Comparison of ENCODE assay signal across 8 cellular contexts in genomic region chr17:49496183-49496865, GRCh38. TPM values are rescaled to one million over a fixed set of nuclear protein-coding genes. Genes with fewer than 3 reads are reported as not detected.
A peak's percentile ranks its signal among the peaks of the same experiment; 100 is the strongest.
DNase-seq lines count a peak whose midpoint lies in the region; ATAC-seq, FAIRE-seq and TF ChIP-seq lines count a peak whose summit lies in the region.

No MANE protein-coding gene starts in this region.

- no peaks in the 10 kb centered on the region; the same call in 1 of the 2 replicates for H4K20me1 ChIP-seq in HepG2 (ENCODE audit: insufficient read depth, low read length)

- peak; percentile 99 for TF ChIP-seq CTCF in coronary artery (IDR thresholded peaks at IDR 0.05)
- TF ChIP-seq CTCF in HepG2 (CRISPR knock-in tag; IDR thresholded peaks at IDR 0.05) = peak; percentile 89

- H3K36me3 ChIP-seq in HepG2 (replicated peaks in 1 of 2; ENCODE audit: control insufficient read depth in 1 of 2, insufficient read depth in 2 of 2, low read length in 2 of 2) = no peaks in the 10 kb centered on the region

- no TSS peak for BruUV-seq in HepG2 (replicated peaks; lab: Mats Ljungman, UMichigan)

- H3K4me1 ChIP-seq in HepG2 (ENCODE audit: insufficient read depth, low read length) = peaks cover 25% of the 10 kb centered on the region

- H3K4me3 ChIP-seq in coronary artery (peak overlapping the region; percentile 73), HepG2 (replicated peaks in 1 of 3; ENCODE audit: insufficient read depth in 1 of 3, low read depth in 2 of 3, low read length in 3 of 3) (peak overlapping the region; percentile 44 to 70 (median 55); a peak in 5 of 6 replicates)

- no peaks in the 10 kb centered on the region for H3K9me3 ChIP-seq in HepG2 (ENCODE audit: low read length)

- H2AFZ ChIP-seq in HepG2 (ENCODE audit: low read length) = no peak overlapping the region

- CTCF ChIA-PET in HepG2 (lab: Yijun Ruan, JAX; ENCODE audit: low intra/inter-chr PET ratio, low total read pairs) = interaction anchor here (0.8 to 3.3 kb wide), 5 partner anchors 52 to 88 kb away, joined by 3 to 23 read pairs (median 4); no protein-coding TSS in a partner anchor

- no peak for FAIRE-seq in HepG2 (lab: Jason Lieb, UNC)

- H3K27ac ChIP-seq in coronary artery (peak overlapping the region in 1 of 2 donors; percentile 57), HepG2 (ENCODE audit: extremely low read length, insufficient read depth, low read length) (no peak overlapping the region)

- 18% methylated on average over 39 of the region's 85 CpGs for WGBS in HepG2 (ENCODE audit: low lambda C conversion rate)

- POLR2A ChIA-PET in HepG2 (lab: Yijun Ruan, JAX) = interaction anchor here (1.0 kb wide), 1 partner anchor 19 kb away, joined by 5 read pairs; no protein-coding TSS in a partner anchor

- H3K4me2 ChIP-seq in HepG2 (ENCODE audit: low read depth, low read length) = peak overlapping the region; percentile 74

- peak; percentile 54 for DNase-seq in NCI-H1694 (lab: John Stamatoyannopoulos, UW)
- DNase-seq in activated CD4-positive, alpha-beta T cell treated with anti-CD3 and anti-CD28 coated beads, Interleukin-2, amount 50 U/mL, for 1 hour = peak; percentile 84
- DNase-seq in coronary artery (ENCODE audit: low spot score) = no peak
- no peak for DNase-seq in HepG2 (ENCODE audit: low spot score)
- peak; percentile 76 for DNase-seq in stimulated activated CD4-positive, alpha-beta T cell treated with anti-CD3 and anti-CD28 coated beads, Interleukin-2, amount 100 ng/mL, for 4 hours (ENCODE audit: low read depth)

- ATAC-seq in GM18498 (IDR thresholded peaks at IDR 0.05; ENCODE audit: unreplicated experiment) (peak; percentile 60), HepG2 (peak; percentile 92), HG02840 (IDR thresholded peaks at IDR 0.05; ENCODE audit: low FRiP score, unreplicated experiment) (no peak), HG02981 (IDR thresholded peaks at IDR 0.05; ENCODE audit: unreplicated experiment) (no peak)

- TF ChIP-seq RAD21 in HepG2 (CRISPR knock-in tag; IDR thresholded peaks at IDR 0.05) = peak; percentile 89

- no peak for TF ChIP-seq EP300 in HepG2 (IDR thresholded peaks at IDR 0.05; ENCODE audit: low read depth in 2 of 2, low read length in 2 of 2)
- TF ChIP-seq EP300 in HepG2 (CRISPR knock-in tag; IDR thresholded peaks at IDR 0.05; ENCODE audit: borderline replicate concordance) = no peak

- H3K79me2 ChIP-seq in HepG2 (ENCODE audit: insufficient read depth, low read length) = no peaks in the 10 kb centered on the region

- H3K27me3 ChIP-seq in HepG2 (ENCODE audit: control insufficient read depth in 1 of 2, insufficient read depth in 2 of 2, low read length in 2 of 2) = peaks cover 22 to 83% of the 10 kb centered on the region in 2 experiments

- in situ Hi-C loops in HepG2 (cut with HindIII; ENCODE audit: extremely low pct_ligation_motif_present, low pct_unique_long_range_greater_than_20kb) = loop anchor here (5.0 kb wide), 2 partner anchors 56 to 59 kb away; no protein-coding TSS in a partner anchor

- no peak for TF ChIP-seq POLR2A in HepG2 (IDR thresholded peaks at IDR 0.05; ENCODE audit: insufficient read depth in 1 of 2, low read depth in 2 of 2, low read length in 2 of 2)

- H3K9ac ChIP-seq in HepG2 (ENCODE audit: insufficient read depth, low read depth, low read length) = no peak overlapping the region

- intact Hi-C loops in HepG2 (cut with micrococcal nuclease; ENCODE audit: unreplicated experiment) = loop anchor here (1.0 to 10.0 kb wide), 4 partner anchors 52 to 1511 kb away; no protein-coding TSS in a partner anchor

TF ChIP-seq in HepG2, 621 proteins besides CTCF, POLR2A, EP300 and RAD21 (continues in another document):
- TF ChIP-seq ZNF788 (CRISPR knock-in tag; IDR thresholded peaks at IDR 0.05; ENCODE audit: borderline replicate concordance) (0 out of 2 replicates have a peak, but pooled peaks have one; percentile 1), SALL2 (CRISPR knock-in tag; IDR thresholded peaks at IDR 0.05) (peak; percentile 87), SNAI1 (CRISPR knock-in tag; IDR thresholded peaks at IDR 0.05; ENCODE audit: borderline replicate concordance) (no peak), ZBTB42 (CRISPR knock-in tag; IDR thresholded peaks at IDR 0.05) (no peak), CREM (IDR thresholded peaks at IDR 0.05) (no peak), CREM (CRISPR knock-in tag; IDR thresholded peaks at IDR 0.05) (no peak), FOXM1 (CRISPR knock-in tag; IDR thresholded peaks at IDR 0.05) (peak; percentile 67; the same call in 1 of the 2 replicates), MYC (CRISPR knock-in tag; IDR thresholded peaks at IDR 0.05; ENCODE audit: borderline replicate concordance) (peak; percentile 37; the same call in 1 of the 2 replicates), NFATC3 (CRISPR knock-in tag; IDR thresholded peaks at IDR 0.05) (peak; percentile 18; the same call in 1 of the 2 replicates), ZZZ3 (CRISPR knock-in tag; IDR thresholded peaks at IDR 0.05; ENCODE audit: borderline replicate concordance) (no peak; the same call in 1 of the 2 replicates), TP53 (CRISPR knock-in tag; conservative IDR thresholded peaks at IDR 0.05) (no peak), BHLHE40 (IDR thresholded peaks at IDR 0.05; ENCODE audit: low read length) (no peak), ZNF383 (CRISPR knock-in tag; IDR thresholded peaks at IDR 0.05; ENCODE audit: borderline replicate concordance) (no peak), YY1 (IDR thresholded peaks at IDR 0.05; ENCODE audit: insufficient read depth, insufficient replicate concordance, low read depth, low read length) (peak; percentile 54), TBP (CRISPR knock-in tag; IDR thresholded peaks at IDR 0.05) (0 out of 2 replicates have a peak, but pooled peaks have one; percentile 81), HOXA5 (CRISPR knock-in tag; IDR thresholded peaks at IDR 0.05) (peak; percentile 32; the same call in 1 of the 2 replicates), SIN3B (IDR thresholded peaks at IDR 0.05; ENCODE audit: low read length) (no peak), FOXK2 (IDR thresholded peaks at IDR 0.05) (no peak), ARID2 (CRISPR knock-in tag; IDR thresholded peaks at IDR 0.05; ENCODE audit: borderline replicate concordance) (no peak), MBNL3 (CRISPR knock-in tag; conservative IDR thresholded peaks at IDR 0.05) (no peak), PRMT3 (CRISPR knock-in tag; IDR thresholded peaks at IDR 0.05; ENCODE audit: borderline replicate concordance, low read depth) (no peak), KLF12 (CRISPR knock-in tag; IDR thresholded peaks at IDR 0.05; ENCODE audit: borderline replicate concordance) (peak; percentile 46; the same call in 1 of the 2 replicates), ZNF564 (CRISPR knock-in tag; IDR thresholded peaks at IDR 0.05) (no peak), CENPT (CRISPR knock-in tag; IDR thresholded peaks at IDR 0.05; ENCODE audit: low read depth) (peak; percentile 47; the same call in 1 of the 2 replicates)
- TF ChIP-seq, protein P1, sequence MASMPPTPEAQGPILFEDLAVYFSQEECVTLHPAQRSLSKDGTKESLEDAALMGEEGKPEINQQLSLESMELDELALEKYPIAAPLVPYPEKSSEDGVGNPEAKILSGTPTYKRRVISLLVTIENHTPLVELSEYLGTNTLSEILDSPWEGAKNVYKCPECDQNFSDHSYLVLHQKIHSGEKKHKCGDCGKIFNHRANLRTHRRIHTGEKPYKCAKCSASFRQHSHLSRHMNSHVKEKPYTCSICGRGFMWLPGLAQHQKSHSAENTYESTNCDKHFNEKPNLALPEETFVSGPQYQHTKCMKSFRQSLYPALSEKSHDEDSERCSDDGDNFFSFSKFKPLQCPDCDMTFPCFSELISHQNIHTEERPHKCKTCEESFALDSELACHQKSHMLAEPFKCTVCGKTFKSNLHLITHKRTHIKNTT (CRISPR knock-in tag; IDR thresholded peaks at IDR 0.05) = no peak
- TF ChIP-seq, protein P2, sequence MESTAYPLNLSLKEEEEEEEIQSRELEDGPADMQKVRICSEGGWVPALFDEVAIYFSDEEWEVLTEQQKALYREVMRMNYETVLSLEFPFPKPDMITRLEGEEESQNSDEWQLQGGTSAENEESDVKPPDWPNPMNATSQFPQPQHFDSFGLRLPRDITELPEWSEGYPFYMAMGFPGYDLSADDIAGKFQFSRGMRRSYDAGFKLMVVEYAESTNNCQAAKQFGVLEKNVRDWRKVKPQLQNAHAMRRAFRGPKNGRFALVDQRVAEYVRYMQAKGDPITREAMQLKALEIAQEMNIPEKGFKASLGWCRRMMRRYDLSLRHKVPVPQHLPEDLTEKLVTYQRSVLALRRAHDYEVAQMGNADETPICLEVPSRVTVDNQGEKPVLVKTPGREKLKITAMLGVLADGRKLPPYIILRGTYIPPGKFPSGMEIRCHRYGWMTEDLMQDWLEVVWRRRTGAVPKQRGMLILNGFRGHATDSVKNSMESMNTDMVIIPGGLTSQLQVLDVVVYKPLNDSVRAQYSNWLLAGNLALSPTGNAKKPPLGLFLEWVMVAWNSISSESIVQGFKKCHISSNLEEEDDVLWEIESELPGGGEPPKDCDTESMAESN (CRISPR knock-in tag; conservative IDR thresholded peaks at IDR 0.05) = no peak

RNA-seq across cellular contexts. Expression of gene NGFR, which starts 1.2 kb away (rescaled TPM):
- total RNA-seq in HepG2 (2016; rRNA removed; fragmentation: Illumina TruSeq; extraction: Trizol) = 0.41 and 1.1 TPM in 2 replicates
- total RNA-seq in HepG2 (2016; cell fraction: cytosol; rRNA removed; fragmentation: Illumina TruSeq; extraction: Trizol; ENCODE audit: low read depth) = 0.10 TPM in 1 of 2 replicates, not detected in the other
- 0.30 and 1.4 TPM in 2 replicates for total RNA-seq in HepG2 (2016; cell fraction: insoluble cytoplasmic fraction; rRNA removed; fragmentation: Illumina TruSeq; extraction: Trizol)
- total RNA-seq in HepG2 (2016; cell fraction: membrane; rRNA removed; fragmentation: Illumina TruSeq; extraction: Trizol) = 0.21 and 0.40 TPM in 2 replicates
- 1.3 and 1.6 TPM in 2 replicates for total RNA-seq in HepG2 (2016; cell fraction: nucleus; rRNA removed; fragmentation: Illumina TruSeq; extraction: Trizol)
- 1.8 and 2.7 TPM in 2 replicates for polyA plus RNA-seq in HepG2 (2011; rRNA removed)
- polyA plus RNA-seq in HepG2 (2011; cell fraction: cytosol; rRNA removed) = 1.9 and 2.8 TPM in 2 replicates
- 1.5 and 2.5 TPM in 2 replicates for polyA plus RNA-seq in HepG2 (2011; cell fraction: nucleus; rRNA removed)
- 0.27 and 1.0 TPM in 2 replicates for polyA plus RNA-seq in HepG2 (2012)
- polyA plus RNA-seq in HepG2 (2016; cell fraction: cytosol; fragmentation: Illumina TruSeq; extraction: Trizol; ENCODE audit: low read depth) = 0.11 and 0.15 TPM in 2 replicates
- polyA plus RNA-seq in HepG2 (2016; cell fraction: insoluble cytoplasmic fraction; fragmentation: Illumina TruSeq; extraction: Trizol; ENCODE audit: low read depth) = 0.46 and 0.72 TPM in 2 replicates
- polyA plus RNA-seq in HepG2 (2016; cell fraction: membrane; fragmentation: Illumina TruSeq; extraction: Trizol; ENCODE audit: low read depth) = 0.15 and 0.29 TPM in 2 replicates
- polyA plus RNA-seq in HepG2 (2016; cell fraction: nucleus; fragmentation: Illumina TruSeq; extraction: Trizol; ENCODE audit: insufficient read depth, low read depth) = 4.1 and 4.2 TPM in 2 replicates
- polyA minus RNA-seq in HepG2 (2011; rRNA and poly(A)+ RNA removed; ENCODE audit: low replicate concordance) = 0.07 and 4.0 TPM in 2 replicates
- 1.2 and 1.3 TPM in 2 replicates for polyA minus RNA-seq in HepG2 (2011; cell fraction: cytosol; rRNA and poly(A)+ RNA removed)
- polyA minus RNA-seq in HepG2 (2011; cell fraction: nucleus; rRNA and poly(A)+ RNA removed) = 0.39 and 0.62 TPM in 2 replicates

Comparison
In these comparisons a context has a peak if more than half of its experiments do, and no peak if none do; other contexts are left out.
1. ATAC-seq: peak in GM18498 (single experiment) and HepG2 (single experiment); none in HG02840 (single experiment) and HG02981 (single experiment).
2. DNase-seq: peak in NCI-H1694 (single experiment), activated CD4-positive, alpha-beta T cell treated with anti-CD3 and anti-CD28 coated beads, Interleukin-2, amount 50 U/mL, for 1 hour (single experiment) and stimulated activated CD4-positive, alpha-beta T cell treated with anti-CD3 and anti-CD28 coated beads, Interleukin-2, amount 100 ng/mL, for 4 hours (single experiment); none in coronary artery (single experiment) and HepG2 (single experiment).